1 cellular context compared by ENCODE assay signal in the genomic region with DNA sequence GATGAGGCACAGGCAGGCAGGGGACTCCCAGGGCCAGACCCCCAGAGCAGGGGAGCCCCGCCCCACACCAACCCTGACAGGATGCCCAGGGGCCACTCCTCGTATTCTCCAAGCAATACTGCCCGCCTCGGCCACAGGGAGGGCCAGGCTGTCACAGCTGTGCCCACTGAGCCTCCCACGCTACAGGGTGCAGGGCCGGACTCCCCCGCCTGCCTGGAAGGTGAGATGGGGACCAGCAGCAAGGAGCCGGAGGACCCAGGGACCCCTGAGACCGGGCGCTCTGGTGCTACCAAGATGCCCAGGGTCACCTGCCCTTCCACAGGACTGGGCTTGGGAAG.
TF ChIP-seq lines count a peak whose summit lies in the region.

No MANE protein-coding gene starts in this region.

TF ChIP-seq in HepG2, 621 proteins besides CTCF, POLR2A, EP300 and RAD21 (continued from another document):
- TF ChIP-seq, protein P1, sequence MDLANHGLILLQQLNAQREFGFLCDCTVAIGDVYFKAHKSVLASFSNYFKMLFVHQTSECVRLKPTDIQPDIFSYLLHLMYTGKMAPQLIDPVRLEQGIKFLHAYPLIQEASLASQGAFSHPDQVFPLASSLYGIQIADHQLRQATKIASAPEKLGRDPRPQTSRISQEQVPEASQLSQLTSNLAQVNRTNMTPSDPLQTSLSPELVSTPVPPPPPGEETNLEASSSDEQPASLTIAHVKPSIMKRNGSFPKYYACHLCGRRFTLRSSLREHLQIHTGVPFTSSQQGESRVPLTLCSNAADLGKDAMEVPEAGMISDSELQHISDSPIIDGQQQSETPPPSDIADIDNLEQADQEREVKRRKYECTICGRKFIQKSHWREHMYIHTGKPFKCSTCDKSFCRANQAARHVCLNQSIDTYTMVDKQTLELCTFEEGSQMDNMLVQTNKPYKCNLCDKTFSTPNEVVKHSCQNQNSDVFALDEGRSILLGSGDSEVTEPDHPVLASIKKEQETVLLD (CRISPR knock-in tag; IDR thresholded peaks at IDR 0.05; ENCODE audit: low read depth) = no peak
- TF ChIP-seq SP5 (CRISPR knock-in tag; IDR thresholded peaks at IDR 0.05; ENCODE audit: borderline replicate concordance, low read depth) = no peak
